19 cellular contexts compared by ENCODE assay signal in the genomic region with DNA sequence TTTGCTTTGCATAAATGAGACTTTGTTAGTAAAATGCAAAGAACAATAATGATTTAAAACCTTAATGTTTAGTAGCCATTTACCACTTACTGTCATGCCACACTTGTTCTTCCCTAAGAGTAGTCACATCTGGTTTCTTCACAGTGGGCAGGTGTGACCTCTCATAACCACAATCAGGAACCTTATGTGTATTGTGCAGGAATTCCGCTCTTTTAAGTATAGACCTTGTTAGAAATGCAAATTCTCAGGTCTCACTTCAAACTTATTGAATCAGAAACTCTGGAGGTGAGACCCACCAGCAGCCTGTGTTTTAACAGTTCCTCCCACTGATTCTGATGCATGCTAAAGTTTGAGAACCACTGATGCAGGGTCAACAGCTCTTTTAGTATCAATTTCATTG.
"Had no signal": no experiment of that assay in that cellular context is flagged by ENCODE, and none has a peak within 500 bp of the region (broad histone marks: within the 10 kb centered on the region; RNA-seq: fewer than 3 reads in every experiment).

No MANE protein-coding gene starts in this region.

- DNase-seq: activated CD4-positive, alpha-beta T cell treated with anti-CD3 and anti-CD28 coated beads, Interleukin-2, amount 50 U/mL, for 1 hour; activated CD4-positive, CD25-positive, alpha-beta regulatory T cell; activated naive CD4-positive, alpha-beta T cell treated with anti-CD3 and anti-CD28 coated beads, Interleukin-2, amount 10 ng/mL, durations not matched to agents 7 days and 5 days; body of pancreas; central memory CD4-positive, alpha-beta T cell; cortex of kidney; effector CD8-positive, alpha-beta T cell; left lung; occipital lobe; right lobe of liver; spleen; stimulated activated CD4-positive, alpha-beta T cell treated with anti-CD3 and anti-CD28 coated beads, Interleukin-2, amount 100 ng/mL, for 24 hours; stimulated activated naive CD4-positive, alpha-beta T cell; trophoblast cell had no signal

- H3K27me3 Mint-ChIP-seq: activated naive CD4-positive, alpha-beta T cell treated with anti-CD3 and anti-CD28 coated beads, Interleukin-2, amount 10 ng/mL, durations not matched to agents 7 days and 5 days; memory B cell; natural killer cell treated with Interleukin-12 subunit alpha and Interleukin-12 subunit beta and Interleukin-15 and Interleukin-18, amount 100 ng/mL, for 72 hours had no signal

- H3K4me1 ChIP-seq: body of pancreas, gastroesophageal sphincter, left lung, prostate gland, right lobe of liver, spleen had no signal

- H3K36me3 ChIP-seq: gastroesophageal sphincter, left lung, prostate gland, right lobe of liver, spleen had no signal

- H3K4me1 Mint-ChIP-seq: activated naive CD4-positive, alpha-beta T cell treated with anti-CD3 and anti-CD28 coated beads, Interleukin-2, amount 10 ng/mL, durations not matched to agents 7 days and 5 days had no signal

- H3K9me3 Mint-ChIP-seq: activated naive CD4-positive, alpha-beta T cell treated with anti-CD3 and anti-CD28 coated beads, Interleukin-2, amount 10 ng/mL, durations not matched to agents 7 days and 5 days had no signal

- H3K27ac ChIP-seq: body of pancreas, gastroesophageal sphincter, left lung, prostate gland, right lobe of liver, spleen had no signal

- H3K36me3 Mint-ChIP-seq: activated naive CD4-positive, alpha-beta T cell treated with anti-CD3 and anti-CD28 coated beads, Interleukin-2, amount 10 ng/mL, durations not matched to agents 7 days and 5 days; memory B cell; natural killer cell treated with Interleukin-12 subunit alpha and Interleukin-12 subunit beta and Interleukin-15 and Interleukin-18, amount 100 ng/mL, for 72 hours had no signal

- H3K4me3 ChIP-seq: body of pancreas, gastroesophageal sphincter, left lung, prostate gland, right lobe of liver, spleen had no signal

- H3K4me3 Mint-ChIP-seq: activated naive CD4-positive, alpha-beta T cell treated with anti-CD3 and anti-CD28 coated beads, Interleukin-2, amount 10 ng/mL, durations not matched to agents 7 days and 5 days; memory B cell; natural killer cell treated with Interleukin-12 subunit alpha and Interleukin-12 subunit beta and Interleukin-15 and Interleukin-18, amount 100 ng/mL, for 72 hours had no signal

- H3K27ac Mint-ChIP-seq: activated naive CD4-positive, alpha-beta T cell treated with anti-CD3 and anti-CD28 coated beads, Interleukin-2, amount 10 ng/mL, durations not matched to agents 7 days and 5 days; activated T-helper 2 cell treated with anti-CD3 and anti-CD28 coated beads, Interferon-gamma antibody, Interleukin-2, Interleukin-4, amounts not matched to agents 10 μg/mL and 5 μg/mL and 100 μg/mL, durations not matched to agents 14 hours and 24 hours and 36 hours; memory B cell; natural killer cell treated with Interleukin-12 subunit alpha and Interleukin-12 subunit beta and Interleukin-15 and Interleukin-18, amount 100 ng/mL, for 72 hours had no signal

- H3K9me3 ChIP-seq: prostate gland, right lobe of liver had no signal

- ATAC-seq: body of pancreas; gastroesophageal sphincter; left lung; natural killer cell treated with Interleukin-12 subunit alpha and Interleukin-12 subunit beta and Interleukin-15 and Interleukin-18, amount 100 ng/mL, for 72 hours; right lobe of liver had no signal
